In the genomic region with DNA sequence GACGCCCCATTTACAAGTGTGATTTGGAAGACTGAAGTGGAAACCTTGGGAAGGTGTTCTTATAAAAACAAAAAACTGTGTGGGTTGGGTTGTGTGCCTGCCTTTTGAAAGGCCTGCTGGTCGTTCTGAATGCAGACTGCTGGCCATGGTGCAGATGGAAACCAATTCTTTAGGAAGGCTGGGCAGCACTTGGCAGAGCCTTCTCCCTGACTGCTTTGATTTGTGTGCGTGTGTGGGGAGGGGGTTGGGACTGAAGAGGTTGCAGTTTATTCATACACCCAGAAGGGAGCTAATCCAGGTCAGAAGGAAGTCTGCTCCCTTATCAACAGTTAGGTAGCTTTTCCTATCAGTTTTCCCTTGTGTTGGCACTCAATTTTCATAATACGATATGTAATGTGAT, we compare ENCODE assay signal across 26 cellular contexts.
"Had no signal": no experiment of that assay in that cellular context is flagged by ENCODE, and none has a peak within 500 bp of the region (broad histone marks: within the 10 kb centered on the region; RNA-seq: fewer than 3 reads in every experiment).

No MANE protein-coding gene starts in this region.

- H3K27ac Mint-ChIP-seq: activated naive CD8-positive, alpha-beta T cell; activated T-cell treated with anti-CD3 and anti-CD28 coated beads, Interleukin-2, amount 50 U/mL, for 72 hours; effector memory CD8-positive, alpha-beta T cell; nephron had no signal

- H3K36me3 ChIP-seq: cardiac muscle cell, gastrocnemius medialis, ovary, right lobe of liver, thoracic aorta, upper lobe of left lung, vagina had no signal

- H3K9me3 ChIP-seq: body of pancreas, gastrocnemius medialis, ovary, right lobe of liver, thoracic aorta, upper lobe of left lung, vagina had no signal

- DNase-seq: activated CD4-positive, alpha-beta T cell treated with anti-CD3 and anti-CD28 coated beads for 4 hours; activated CD4-positive, alpha-beta T cell treated with anti-CD3 and anti-CD28 coated beads, Interleukin-2, amount 50 U/mL, for 4 hours; activated naive CD4-positive, alpha-beta T cell; activated T-cell treated with anti-CD3 and anti-CD28 coated beads for 4 hours; activated T-cell treated with anti-CD3 and anti-CD28 coated beads, Interleukin-2, amount 50 U/mL, for 72 hours; anterior cingulate cortex; body of pancreas; cortex of kidney; effector memory CD8-positive, alpha-beta T cell; erythroblast; gastrocnemius medialis; glutamatergic neuron; islet precursor cell; left ventricle myocardium superior; ovary; right lobe of liver; stimulated activated CD4-positive, alpha-beta T cell treated with anti-CD3 and anti-CD28 coated beads, Interleukin-2, amount 100 ng/mL, for 48 hours; stimulated activated naive CD8-positive, alpha-beta T cell treated with anti-CD3 and anti-CD28 coated beads, Interleukin-15, Interleukin-2, amounts not matched to agents 100 U/mL and 50 U/mL, for 24 hours; T-helper 9 cell; upper lobe of left lung had no signal

- H3K27me3 ChIP-seq: body of pancreas, cardiac muscle cell, gastrocnemius medialis, ovary, right lobe of liver, upper lobe of left lung, vagina had no signal

- H3K27ac ChIP-seq: body of pancreas, cardiac muscle cell, gastrocnemius medialis, ovary, right lobe of liver, thoracic aorta, upper lobe of left lung, vagina, VCaP had no signal

- H3K27me3 Mint-ChIP-seq: activated naive CD8-positive, alpha-beta T cell; effector memory CD8-positive, alpha-beta T cell had no signal

- H3K4me3 Mint-ChIP-seq: activated naive CD8-positive, alpha-beta T cell; activated T-cell treated with anti-CD3 and anti-CD28 coated beads, Interleukin-2, amount 50 U/mL, for 72 hours; effector memory CD8-positive, alpha-beta T cell; nephron had no signal

- H3K4me3 ChIP-seq: body of pancreas, cardiac muscle cell, gastrocnemius medialis, ovary, right lobe of liver, thoracic aorta, upper lobe of left lung, vagina had no signal

- H3K9me3 Mint-ChIP-seq: nephron had no signal

- H3K4me1 ChIP-seq: body of pancreas, gastrocnemius medialis, right lobe of liver, upper lobe of left lung, vagina had no signal

- H3K36me3 Mint-ChIP-seq: activated naive CD8-positive, alpha-beta T cell had no signal
